Comparison of ENCODE assay signal across 1 cellular context in the genomic region with DNA sequence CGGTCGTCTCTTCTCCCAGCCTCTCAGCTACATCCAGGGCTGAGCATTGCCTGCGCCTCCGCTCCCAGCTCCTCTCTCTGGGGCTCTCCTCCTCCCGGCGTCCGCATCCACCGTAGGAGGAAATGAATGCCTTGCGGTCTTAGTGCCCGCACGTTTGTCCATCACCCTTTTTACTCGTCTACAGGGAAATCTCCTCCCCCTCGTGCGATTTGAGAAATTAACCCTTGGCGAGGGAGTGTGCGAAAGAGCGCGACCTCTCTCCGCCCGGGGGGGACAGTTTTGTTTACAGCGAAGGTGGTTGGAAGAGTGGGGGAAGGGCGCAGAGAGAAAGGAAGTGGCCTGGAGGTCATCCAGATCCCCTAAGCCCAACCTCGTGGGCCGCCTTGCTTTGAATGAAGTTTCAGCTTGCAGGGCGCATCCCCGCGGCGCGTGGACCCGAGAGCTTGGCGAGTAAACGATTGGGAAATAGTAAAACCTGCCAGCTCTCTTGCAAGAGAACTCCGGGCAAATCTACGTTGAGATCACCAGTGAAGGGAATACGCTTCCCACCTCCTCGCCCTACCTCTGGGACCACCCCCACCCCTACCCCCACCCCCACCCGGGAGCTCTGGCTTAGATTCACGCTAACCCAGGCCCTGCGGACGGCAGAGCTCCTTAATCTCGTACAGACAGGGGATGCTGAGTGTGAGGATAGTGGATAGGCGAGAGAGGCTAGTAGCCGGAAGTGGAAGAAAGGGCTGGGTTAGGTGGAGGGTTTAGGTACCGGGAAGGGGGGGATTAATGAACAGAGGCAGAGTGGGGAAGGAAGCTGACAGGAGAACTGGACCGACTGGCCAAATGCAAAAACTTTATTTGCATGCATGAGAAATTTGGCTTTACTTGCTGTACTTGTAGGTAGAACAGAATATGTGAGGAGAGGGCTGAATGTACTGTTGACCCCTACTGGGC.
TF ChIP-seq lines count a peak whose summit lies in the region.

A gene with protein sequence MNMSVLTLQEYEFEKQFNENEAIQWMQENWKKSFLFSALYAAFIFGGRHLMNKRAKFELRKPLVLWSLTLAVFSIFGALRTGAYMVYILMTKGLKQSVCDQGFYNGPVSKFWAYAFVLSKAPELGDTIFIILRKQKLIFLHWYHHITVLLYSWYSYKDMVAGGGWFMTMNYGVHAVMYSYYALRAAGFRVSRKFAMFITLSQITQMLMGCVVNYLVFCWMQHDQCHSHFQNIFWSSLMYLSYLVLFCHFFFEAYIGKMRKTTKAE (minus strand): TSS at position 144 of the 948 bp plus-strand sequence. CDS start 280 bp downstream, outside the sequence.

TF ChIP-seq in HepG2, 621 proteins besides CTCF, POLR2A, EP300 and RAD21 (continued from another document and continues in another):
- TF ChIP-seq, protein P1, sequence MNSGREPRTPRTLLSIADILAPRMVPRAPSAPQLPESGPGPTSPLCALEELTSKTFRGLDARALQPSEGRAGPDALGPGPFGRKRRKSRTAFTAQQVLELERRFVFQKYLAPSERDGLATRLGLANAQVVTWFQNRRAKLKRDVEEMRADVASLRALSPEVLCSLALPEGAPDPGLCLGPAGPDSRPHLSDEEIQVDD (CRISPR knock-in tag; IDR thresholded peaks at IDR 0.05; ENCODE audit: borderline replicate concordance), result 0 out of 2 replicates have a peak, but pooled peaks have one; percentile 42
- no peak for TF ChIP-seq ZBTB21 (CRISPR knock-in tag; IDR thresholded peaks at IDR 0.05)
- TF ChIP-seq CEBPG (CRISPR knock-in tag; IDR thresholded peaks at IDR 0.05), result peak; percentile 67; the same call in 1 of the 2 replicates
- no peak for TF ChIP-seq TP53 (CRISPR knock-in tag; conservative IDR thresholded peaks at IDR 0.05)
- TF ChIP-seq DR1 (CRISPR knock-in tag; IDR thresholded peaks at IDR 0.05), result peak; percentile 56; the same call in 1 of the 2 replicates
- TF ChIP-seq HNRNPK (IDR thresholded peaks at IDR 0.05; ENCODE audit: low read depth, low read length, poor library complexity, severe bottlenecking), result no peak
- no peak for TF ChIP-seq NFE2 (CRISPR knock-in tag; IDR thresholded peaks at IDR 0.05)
- no peak for TF ChIP-seq ZNF33A (CRISPR knock-in tag; IDR thresholded peaks at IDR 0.05; ENCODE audit: borderline replicate concordance)
- peak; percentile 84 for TF ChIP-seq REPIN1 (CRISPR knock-in tag; IDR thresholded peaks at IDR 0.05; ENCODE audit: borderline replicate concordance, low read depth)
- TF ChIP-seq ZNF761 (CRISPR knock-in tag; conservative IDR thresholded peaks at IDR 0.05), result 0 out of 2 replicates have a peak, but pooled peaks have one; percentile 45
- TF ChIP-seq KLF15 (CRISPR knock-in tag; IDR thresholded peaks at IDR 0.05; ENCODE audit: borderline replicate concordance), result no peak
- TF ChIP-seq GPN1 (CRISPR knock-in tag; IDR thresholded peaks at IDR 0.05; ENCODE audit: borderline replicate concordance), result no peak
- TF ChIP-seq ARID2 (CRISPR knock-in tag; IDR thresholded peaks at IDR 0.05; ENCODE audit: borderline replicate concordance), result no peak
- no peak for TF ChIP-seq ZNF816 (CRISPR knock-in tag; IDR thresholded peaks at IDR 0.05; ENCODE audit: borderline replicate concordance)
- TF ChIP-seq ZSCAN30 (CRISPR knock-in tag; IDR thresholded peaks at IDR 0.05), result no peak
- TF ChIP-seq EED (CRISPR knock-in tag; IDR thresholded peaks at IDR 0.05), result no peak
- TF ChIP-seq CREB1 (IDR thresholded peaks at IDR 0.05), result no peak
- 0 out of 2 replicates have a peak, but pooled peaks have one; percentile 40 for TF ChIP-seq CREB1 (CRISPR knock-in tag; IDR thresholded peaks at IDR 0.05)
- TF ChIP-seq MYNN (CRISPR knock-in tag; IDR thresholded peaks at IDR 0.05; ENCODE audit: low read depth), result no peak
- TF ChIP-seq RARG (CRISPR knock-in tag; IDR thresholded peaks at IDR 0.05; ENCODE audit: low read depth), result no peak
- 0 out of 2 replicates have a peak, but pooled peaks have one; percentile 32 for TF ChIP-seq ZNF615 (CRISPR knock-in tag; IDR thresholded peaks at IDR 0.05; ENCODE audit: borderline replicate concordance)
- no peak for TF ChIP-seq ZNF33B (CRISPR knock-in tag; IDR thresholded peaks at IDR 0.05)
- peak; percentile 37; the same call in 1 of the 2 replicates for TF ChIP-seq ZNF12 (CRISPR knock-in tag; IDR thresholded peaks at IDR 0.05)
- TF ChIP-seq ZNF629 (CRISPR knock-in tag; conservative IDR thresholded peaks at IDR 0.05), result 0 out of 2 replicates have a peak, but pooled peaks have one; percentile 13
- peak; percentile 59 for TF ChIP-seq KLF6 (CRISPR knock-in tag; IDR thresholded peaks at IDR 0.05)
- TF ChIP-seq AGO2 (optimal IDR thresholded peaks at IDR 0.05; ENCODE audit: low read depth, low read length), result no peak
- no peak for TF ChIP-seq ZNF703 (CRISPR knock-in tag; IDR thresholded peaks at IDR 0.05; ENCODE audit: borderline replicate concordance)
- TF ChIP-seq ZNF354B (CRISPR knock-in tag; IDR thresholded peaks at IDR 0.05), result no peak
- TF ChIP-seq CENPT (CRISPR knock-in tag; IDR thresholded peaks at IDR 0.05; ENCODE audit: low read depth), result no peak
- TF ChIP-seq ZNF550 (CRISPR knock-in tag; IDR thresholded peaks at IDR 0.05; ENCODE audit: borderline replicate concordance), result no peak
- TF ChIP-seq, protein P2, sequence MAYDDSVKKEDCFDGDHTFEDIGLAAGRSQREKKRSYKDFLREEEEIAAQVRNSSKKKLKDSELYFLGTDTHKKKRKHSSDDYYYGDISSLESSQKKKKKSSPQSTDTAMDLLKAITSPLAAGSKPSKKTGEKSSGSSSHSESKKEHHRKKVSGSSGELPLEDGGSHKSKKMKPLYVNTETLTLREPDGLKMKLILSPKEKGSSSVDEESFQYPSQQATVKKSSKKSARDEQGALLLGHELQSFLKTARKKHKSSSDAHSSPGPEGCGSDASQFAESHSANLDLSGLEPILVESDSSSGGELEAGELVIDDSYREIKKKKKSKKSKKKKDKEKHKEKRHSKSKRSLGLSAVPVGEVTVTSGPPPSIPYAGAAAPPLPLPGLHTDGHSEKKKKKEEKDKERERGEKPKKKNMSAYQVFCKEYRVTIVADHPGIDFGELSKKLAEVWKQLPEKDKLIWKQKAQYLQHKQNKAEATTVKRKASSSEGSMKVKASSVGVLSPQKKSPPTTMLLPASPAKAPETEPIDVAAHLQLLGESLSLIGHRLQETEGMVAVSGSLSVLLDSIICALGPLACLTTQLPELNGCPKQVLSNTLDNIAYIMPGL (CRISPR knock-in tag; IDR thresholded peaks at IDR 0.05; ENCODE audit: borderline replicate concordance in 1 of 2, low read depth in 1 of 2), result peak; percentile 58 to 82; a peak in 3 of 4 replicates
- TF ChIP-seq ZEB1 (IDR thresholded peaks at IDR 0.05; ENCODE audit: insufficient replicate concordance, low read depth), result no peak
- no peak for TF ChIP-seq ZNF530 (CRISPR knock-in tag; IDR thresholded peaks at IDR 0.05; ENCODE audit: low read depth)
- TF ChIP-seq, protein P3, sequence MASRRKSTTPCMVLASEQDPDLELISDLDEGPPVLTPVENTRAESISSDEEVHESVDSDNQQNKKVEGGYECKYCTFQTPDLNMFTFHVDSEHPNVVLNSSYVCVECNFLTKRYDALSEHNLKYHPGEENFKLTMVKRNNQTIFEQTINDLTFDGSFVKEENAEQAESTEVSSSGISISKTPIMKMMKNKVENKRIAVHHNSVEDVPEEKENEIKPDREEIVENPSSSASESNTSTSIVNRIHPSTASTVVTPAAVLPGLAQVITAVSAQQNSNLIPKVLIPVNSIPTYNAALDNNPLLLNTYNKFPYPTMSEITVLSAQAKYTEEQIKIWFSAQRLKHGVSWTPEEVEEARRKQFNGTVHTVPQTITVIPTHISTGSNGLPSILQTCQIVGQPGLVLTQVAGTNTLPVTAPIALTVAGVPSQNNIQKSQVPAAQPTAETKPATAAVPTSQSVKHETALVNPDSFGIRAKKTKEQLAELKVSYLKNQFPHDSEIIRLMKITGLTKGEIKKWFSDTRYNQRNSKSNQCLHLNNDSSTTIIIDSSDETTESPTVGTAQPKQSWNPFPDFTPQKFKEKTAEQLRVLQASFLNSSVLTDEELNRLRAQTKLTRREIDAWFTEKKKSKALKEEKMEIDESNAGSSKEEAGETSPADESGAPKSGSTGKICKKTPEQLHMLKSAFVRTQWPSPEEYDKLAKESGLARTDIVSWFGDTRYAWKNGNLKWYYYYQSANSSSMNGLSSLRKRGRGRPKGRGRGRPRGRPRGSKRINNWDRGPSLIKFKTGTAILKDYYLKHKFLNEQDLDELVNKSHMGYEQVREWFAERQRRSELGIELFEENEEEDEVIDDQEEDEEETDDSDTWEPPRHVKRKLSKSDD (CRISPR knock-in tag; IDR thresholded peaks at IDR 0.05; ENCODE audit: low read depth), result no peak
- no peak for TF ChIP-seq NCOA1 (CRISPR knock-in tag; IDR thresholded peaks at IDR 0.05)
- TF ChIP-seq SMARCE1 (IDR thresholded peaks at IDR 0.05; ENCODE audit: borderline replicate concordance), result no peak
- TF ChIP-seq, protein P4, sequence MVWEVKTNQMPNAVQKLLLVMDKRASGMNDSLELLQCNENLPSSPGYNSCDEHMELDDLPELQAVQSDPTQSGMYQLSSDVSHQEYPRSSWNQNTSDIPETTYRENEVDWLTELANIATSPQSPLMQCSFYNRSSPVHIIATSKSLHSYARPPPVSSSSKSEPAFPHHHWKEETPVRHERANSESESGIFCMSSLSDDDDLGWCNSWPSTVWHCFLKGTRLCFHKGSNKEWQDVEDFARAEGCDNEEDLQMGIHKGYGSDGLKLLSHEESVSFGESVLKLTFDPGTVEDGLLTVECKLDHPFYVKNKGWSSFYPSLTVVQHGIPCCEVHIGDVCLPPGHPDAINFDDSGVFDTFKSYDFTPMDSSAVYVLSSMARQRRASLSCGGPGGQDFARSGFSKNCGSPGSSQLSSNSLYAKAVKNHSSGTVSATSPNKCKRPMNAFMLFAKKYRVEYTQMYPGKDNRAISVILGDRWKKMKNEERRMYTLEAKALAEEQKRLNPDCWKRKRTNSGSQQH (CRISPR knock-in tag; IDR thresholded peaks at IDR 0.05; ENCODE audit: low read depth), result peak; percentile 95
- TF ChIP-seq SAFB2 (CRISPR knock-in tag; IDR thresholded peaks at IDR 0.05; ENCODE audit: borderline replicate concordance, low read depth), result no peak
- TF ChIP-seq, protein P5, sequence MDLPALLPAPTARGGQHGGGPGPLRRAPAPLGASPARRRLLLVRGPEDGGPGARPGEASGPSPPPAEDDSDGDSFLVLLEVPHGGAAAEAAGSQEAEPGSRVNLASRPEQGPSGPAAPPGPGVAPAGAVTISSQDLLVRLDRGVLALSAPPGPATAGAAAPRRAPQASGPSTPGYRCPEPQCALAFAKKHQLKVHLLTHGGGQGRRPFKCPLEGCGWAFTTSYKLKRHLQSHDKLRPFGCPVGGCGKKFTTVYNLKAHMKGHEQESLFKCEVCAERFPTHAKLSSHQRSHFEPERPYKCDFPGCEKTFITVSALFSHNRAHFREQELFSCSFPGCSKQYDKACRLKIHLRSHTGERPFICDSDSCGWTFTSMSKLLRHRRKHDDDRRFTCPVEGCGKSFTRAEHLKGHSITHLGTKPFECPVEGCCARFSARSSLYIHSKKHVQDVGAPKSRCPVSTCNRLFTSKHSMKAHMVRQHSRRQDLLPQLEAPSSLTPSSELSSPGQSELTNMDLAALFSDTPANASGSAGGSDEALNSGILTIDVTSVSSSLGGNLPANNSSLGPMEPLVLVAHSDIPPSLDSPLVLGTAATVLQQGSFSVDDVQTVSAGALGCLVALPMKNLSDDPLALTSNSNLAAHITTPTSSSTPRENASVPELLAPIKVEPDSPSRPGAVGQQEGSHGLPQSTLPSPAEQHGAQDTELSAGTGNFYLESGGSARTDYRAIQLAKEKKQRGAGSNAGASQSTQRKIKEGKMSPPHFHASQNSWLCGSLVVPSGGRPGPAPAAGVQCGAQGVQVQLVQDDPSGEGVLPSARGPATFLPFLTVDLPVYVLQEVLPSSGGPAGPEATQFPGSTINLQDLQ (CRISPR knock-in tag; IDR thresholded peaks at IDR 0.05), result no peak
- TF ChIP-seq, protein P6, sequence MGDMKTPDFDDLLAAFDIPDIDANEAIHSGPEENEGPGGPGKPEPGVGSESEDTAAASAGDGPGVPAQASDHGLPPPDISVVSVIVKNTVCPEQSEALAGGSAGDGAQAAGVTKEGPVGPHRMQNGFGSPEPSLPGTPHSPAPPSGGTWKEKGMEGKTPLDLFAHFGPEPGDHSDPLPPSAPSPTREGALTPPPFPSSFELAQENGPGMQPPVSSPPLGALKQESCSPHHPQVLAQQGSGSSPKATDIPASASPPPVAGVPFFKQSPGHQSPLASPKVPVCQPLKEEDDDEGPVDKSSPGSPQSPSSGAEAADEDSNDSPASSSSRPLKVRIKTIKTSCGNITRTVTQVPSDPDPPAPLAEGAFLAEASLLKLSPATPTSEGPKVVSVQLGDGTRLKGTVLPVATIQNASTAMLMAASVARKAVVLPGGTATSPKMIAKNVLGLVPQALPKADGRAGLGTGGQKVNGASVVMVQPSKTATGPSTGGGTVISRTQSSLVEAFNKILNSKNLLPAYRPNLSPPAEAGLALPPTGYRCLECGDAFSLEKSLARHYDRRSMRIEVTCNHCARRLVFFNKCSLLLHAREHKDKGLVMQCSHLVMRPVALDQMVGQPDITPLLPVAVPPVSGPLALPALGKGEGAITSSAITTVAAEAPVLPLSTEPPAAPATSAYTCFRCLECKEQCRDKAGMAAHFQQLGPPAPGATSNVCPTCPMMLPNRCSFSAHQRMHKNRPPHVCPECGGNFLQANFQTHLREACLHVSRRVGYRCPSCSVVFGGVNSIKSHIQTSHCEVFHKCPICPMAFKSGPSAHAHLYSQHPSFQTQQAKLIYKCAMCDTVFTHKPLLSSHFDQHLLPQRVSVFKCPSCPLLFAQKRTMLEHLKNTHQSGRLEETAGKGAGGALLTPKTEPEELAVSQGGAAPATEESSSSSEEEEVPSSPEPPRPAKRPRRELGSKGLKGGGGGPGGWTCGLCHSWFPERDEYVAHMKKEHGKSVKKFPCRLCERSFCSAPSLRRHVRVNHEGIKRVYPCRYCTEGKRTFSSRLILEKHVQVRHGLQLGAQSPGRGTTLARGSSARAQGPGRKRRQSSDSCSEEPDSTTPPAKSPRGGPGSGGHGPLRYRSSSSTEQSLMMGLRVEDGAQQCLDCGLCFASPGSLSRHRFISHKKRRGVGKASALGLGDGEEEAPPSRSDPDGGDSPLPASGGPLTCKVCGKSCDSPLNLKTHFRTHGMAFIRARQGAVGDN (CRISPR knock-in tag; IDR thresholded peaks at IDR 0.05), result peak; percentile 76; the same call in 1 of the 2 replicates
- no peak for TF ChIP-seq MTF2 (CRISPR knock-in tag; IDR thresholded peaks at IDR 0.05; ENCODE audit: borderline replicate concordance)
- TF ChIP-seq, protein P7, sequence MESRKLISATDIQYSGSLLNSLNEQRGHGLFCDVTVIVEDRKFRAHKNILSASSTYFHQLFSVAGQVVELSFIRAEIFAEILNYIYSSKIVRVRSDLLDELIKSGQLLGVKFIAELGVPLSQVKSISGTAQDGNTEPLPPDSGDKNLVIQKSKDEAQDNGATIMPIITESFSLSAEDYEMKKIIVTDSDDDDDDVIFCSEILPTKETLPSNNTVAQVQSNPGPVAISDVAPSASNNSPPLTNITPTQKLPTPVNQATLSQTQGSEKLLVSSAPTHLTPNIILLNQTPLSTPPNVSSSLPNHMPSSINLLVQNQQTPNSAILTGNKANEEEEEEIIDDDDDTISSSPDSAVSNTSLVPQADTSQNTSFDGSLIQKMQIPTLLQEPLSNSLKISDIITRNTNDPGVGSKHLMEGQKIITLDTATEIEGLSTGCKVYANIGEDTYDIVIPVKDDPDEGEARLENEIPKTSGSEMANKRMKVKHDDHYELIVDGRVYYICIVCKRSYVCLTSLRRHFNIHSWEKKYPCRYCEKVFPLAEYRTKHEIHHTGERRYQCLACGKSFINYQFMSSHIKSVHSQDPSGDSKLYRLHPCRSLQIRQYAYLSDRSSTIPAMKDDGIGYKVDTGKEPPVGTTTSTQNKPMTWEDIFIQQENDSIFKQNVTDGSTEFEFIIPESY (CRISPR knock-in tag; IDR thresholded peaks at IDR 0.05), result no peak
